8 cellular contexts compared by ENCODE assay signal in genomic region chr19:53881482-53882390, GRCh38. TPM values are rescaled to one million over a fixed set of nuclear protein-coding genes. Genes with fewer than 3 reads are reported as not detected.
DNase-seq lines count a peak whose midpoint lies in the region; ATAC-seq and TF ChIP-seq lines count a peak whose summit lies in the region.

Gene PRKCG (plus strand): TSS chr19:53882197. CDS start chr19:53882495, 298 bp downstream.

- H3K9me3 ChIP-seq in esophagus squamous epithelium (no peaks in the 10 kb centered on the region), neuron (ENCODE audit: low read length) (no peaks in the 10 kb centered on the region)

- 3 to 5% methylated on average over 16 to 17 of the region's 49 CpGs for WGBS in esophagus squamous epithelium, 2 donors

- H3K36me3 ChIP-seq in esophagus squamous epithelium = no peaks in the 10 kb centered on the region
- no peaks in the 10 kb centered on the region for H3K36me3 ChIP-seq in neuron (ENCODE audit: insufficient read depth, low read length)

- ATAC-seq in activated CD8-positive, alpha-beta memory T cell treated with anti-CD3 and anti-CD28 coated beads, Interleukin-2, amount 10 ng/mL, durations not matched to agents 7 days and 5 days = peak; percentile 46
- ATAC-seq in GM21381 (IDR thresholded peaks at IDR 0.05; ENCODE audit: unreplicated experiment) = no peak
- no peak for ATAC-seq in HG03469 (IDR thresholded peaks at IDR 0.05; ENCODE audit: unreplicated experiment)

- no peak within 1 kb of the TSS for H3K4me3 Mint-ChIP-seq in activated CD8-positive, alpha-beta memory T cell treated with anti-CD3 and anti-CD28 coated beads, Interleukin-2, amount 10 ng/mL, durations not matched to agents 7 days and 5 days

- no peak within 1 kb of the TSS for H3K27ac ChIP-seq in esophagus squamous epithelium

- H3K27me3 ChIP-seq in esophagus squamous epithelium (peaks cover 0 to 77% (median 17%) of the 10 kb centered on the region in 4 donors), neuron (ENCODE audit: insufficient read depth, low read length) (no peaks in the 10 kb centered on the region)

- DNase-seq in D341Med (ENCODE audit: low spot score) (peak; percentile 82), NCI-H1048 (lab: John Stamatoyannopoulos, UW) (peak; percentile 1), esophagus squamous epithelium (lab: John Stamatoyannopoulos, UW) (no peak), DMS53 treated with DMSO at 0.1 percent for 48 hours (lab: John Stamatoyannopoulos, UW; ENCODE audit: unreplicated experiment) (no peak)
- peak; percentile 67 for DNase-seq in activated CD8-positive, alpha-beta memory T cell treated with anti-CD3 and anti-CD28 coated beads, Interleukin-2, amount 10 ng/mL, durations not matched to agents 7 days and 5 days

- H3K27me3 Mint-ChIP-seq in activated CD8-positive, alpha-beta memory T cell treated with anti-CD3 and anti-CD28 coated beads, Interleukin-2, amount 10 ng/mL, durations not matched to agents 7 days and 5 days = peaks cover 34% of the 10 kb centered on the region

- peaks cover 12 to 39% (median 15%) of the 10 kb centered on the region in 3 donors for H3K4me1 ChIP-seq in esophagus squamous epithelium
- H3K4me1 ChIP-seq in neuron (ENCODE audit: insufficient read depth, low read length) = peaks cover 42% of the 10 kb centered on the region

- no peak within 1 kb of the TSS for H3K27ac Mint-ChIP-seq in activated CD8-positive, alpha-beta memory T cell treated with anti-CD3 and anti-CD28 coated beads, Interleukin-2, amount 10 ng/mL, durations not matched to agents 7 days and 5 days

- no peak for TF ChIP-seq POLR2A in esophagus squamous epithelium (IDR thresholded peaks at IDR 0.05)

- H3K9me3 Mint-ChIP-seq in activated CD8-positive, alpha-beta memory T cell treated with anti-CD3 and anti-CD28 coated beads, Interleukin-2, amount 10 ng/mL, durations not matched to agents 7 days and 5 days (ENCODE audit: low read depth) = no peaks in the 10 kb centered on the region

- intact Hi-C loops in esophagus squamous epithelium (cut with DNase I) = no loop called here

- peak in 5 of 6 experiments; percentile 38 to 47 (median 43) for TF ChIP-seq CTCF in esophagus squamous epithelium (IDR thresholded peaks at IDR 0.05)

- H3K4me3 ChIP-seq in esophagus squamous epithelium (peak within 1 kb of the TSS in 3 of 4 donors; percentile 14 to 59 (median 32)), neuron (ENCODE audit: low read length) (peak within 1 kb of the TSS; percentile 43)

- H3K36me3 Mint-ChIP-seq in activated CD8-positive, alpha-beta memory T cell treated with anti-CD3 and anti-CD28 coated beads, Interleukin-2, amount 10 ng/mL, durations not matched to agents 7 days and 5 days = peaks cover 4% of the 10 kb centered on the region

- CTCF ChIA-PET in activated CD8-positive, alpha-beta memory T cell treated with anti-CD3 and anti-CD28 coated beads, Interleukin-2, amount 10 ng/mL, durations not matched to agents 7 days and 5 days (lab: Charles Lee) = interaction anchor here (0.8 to 2.1 kb wide), 17 partner anchors 8 to 457 kb away, joined by 3 to 13 read pairs (median 4); partner anchors contain the start of gene MYADM

- H2AFZ ChIP-seq in neuron (ENCODE audit: low read depth, low read length) = peak within 1 kb of the TSS; percentile 17

- H3K4me1 Mint-ChIP-seq in activated CD8-positive, alpha-beta memory T cell treated with anti-CD3 and anti-CD28 coated beads, Interleukin-2, amount 10 ng/mL, durations not matched to agents 7 days and 5 days = peaks cover 20% of the 10 kb centered on the region

RNA-seq across cellular contexts. Expression of gene PRKCG, which starts in this region (rescaled TPM):
- not detected for total RNA-seq in activated CD8-positive, alpha-beta memory T cell treated with anti-CD3 and anti-CD28 coated beads, Interleukin-2, amount 10 ng/mL, durations not matched to agents 7 days and 5 days
- not detected for total RNA-seq in esophagus squamous epithelium

Comparison
In these comparisons a context has a peak if more than half of its experiments do, and no peak if none do; other contexts are left out.
1. Peak in DNase-seq and ATAC-seq in activated CD8-positive, alpha-beta memory T cell treated with anti-CD3 and anti-CD28 coated beads, Interleukin-2, amount 10 ng/mL, durations not matched to agents 7 days and 5 days; RNA of the gene not detected or under 1 TPM.
2. DNase-seq: peak in D341Med (single experiment) and NCI-H1048 (single experiment); none in esophagus squamous epithelium (single experiment) and DMS53 treated with DMSO at 0.1 percent for 48 hours (single experiment).